Comparison of ENCODE assay signal across 9 cellular contexts in the genomic region with DNA sequence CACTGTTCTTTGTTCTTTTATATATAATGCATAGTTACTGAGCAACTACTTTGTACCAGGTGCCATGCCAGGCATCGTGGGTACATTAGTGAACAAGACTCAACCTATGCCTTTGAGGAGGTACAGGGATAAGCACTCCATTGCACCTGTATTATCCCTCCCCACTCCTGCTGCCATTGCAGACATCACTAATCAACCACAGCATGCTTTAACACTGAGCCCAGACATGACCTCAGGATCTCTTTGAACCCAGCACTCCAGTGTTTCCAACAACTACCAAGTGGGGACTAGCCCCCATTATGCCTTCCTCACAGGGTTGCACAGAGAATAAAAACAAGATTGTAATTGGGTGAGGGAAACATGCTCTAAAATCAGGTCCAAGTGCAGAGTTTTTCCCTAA.
"Had no signal": no experiment of that assay in that cellular context is flagged by ENCODE, and none has a peak within 500 bp of the region (broad histone marks: within the 10 kb centered on the region; RNA-seq: fewer than 3 reads in every experiment).

No MANE protein-coding gene starts in this region.

- DNase-seq: H9, HCEC 1CT, HFFc6, KG1 had no signal

- H3K4me2 ChIP-seq: GM23338 had no signal

- H3K4me3 ChIP-seq: GM23338 had no signal

- H3K27ac ChIP-seq: HL-60 had no signal

- ATAC-seq: GM23338, HepG2 had no signal

- H2AFZ ChIP-seq: GM23338 had no signal

- FAIRE-seq: H1, H54, HepG2 had no signal
